1 cellular context compared by ENCODE assay signal in genomic region chr6:4656106-4656505, GRCh38.
TF ChIP-seq lines count a peak whose summit lies in the region.

No MANE protein-coding gene starts in this region.

TF ChIP-seq in GM23338, 12 proteins besides CTCF, POLR2A, EP300 and RAD21 (continued from another document):
- TF ChIP-seq, protein P1, sequence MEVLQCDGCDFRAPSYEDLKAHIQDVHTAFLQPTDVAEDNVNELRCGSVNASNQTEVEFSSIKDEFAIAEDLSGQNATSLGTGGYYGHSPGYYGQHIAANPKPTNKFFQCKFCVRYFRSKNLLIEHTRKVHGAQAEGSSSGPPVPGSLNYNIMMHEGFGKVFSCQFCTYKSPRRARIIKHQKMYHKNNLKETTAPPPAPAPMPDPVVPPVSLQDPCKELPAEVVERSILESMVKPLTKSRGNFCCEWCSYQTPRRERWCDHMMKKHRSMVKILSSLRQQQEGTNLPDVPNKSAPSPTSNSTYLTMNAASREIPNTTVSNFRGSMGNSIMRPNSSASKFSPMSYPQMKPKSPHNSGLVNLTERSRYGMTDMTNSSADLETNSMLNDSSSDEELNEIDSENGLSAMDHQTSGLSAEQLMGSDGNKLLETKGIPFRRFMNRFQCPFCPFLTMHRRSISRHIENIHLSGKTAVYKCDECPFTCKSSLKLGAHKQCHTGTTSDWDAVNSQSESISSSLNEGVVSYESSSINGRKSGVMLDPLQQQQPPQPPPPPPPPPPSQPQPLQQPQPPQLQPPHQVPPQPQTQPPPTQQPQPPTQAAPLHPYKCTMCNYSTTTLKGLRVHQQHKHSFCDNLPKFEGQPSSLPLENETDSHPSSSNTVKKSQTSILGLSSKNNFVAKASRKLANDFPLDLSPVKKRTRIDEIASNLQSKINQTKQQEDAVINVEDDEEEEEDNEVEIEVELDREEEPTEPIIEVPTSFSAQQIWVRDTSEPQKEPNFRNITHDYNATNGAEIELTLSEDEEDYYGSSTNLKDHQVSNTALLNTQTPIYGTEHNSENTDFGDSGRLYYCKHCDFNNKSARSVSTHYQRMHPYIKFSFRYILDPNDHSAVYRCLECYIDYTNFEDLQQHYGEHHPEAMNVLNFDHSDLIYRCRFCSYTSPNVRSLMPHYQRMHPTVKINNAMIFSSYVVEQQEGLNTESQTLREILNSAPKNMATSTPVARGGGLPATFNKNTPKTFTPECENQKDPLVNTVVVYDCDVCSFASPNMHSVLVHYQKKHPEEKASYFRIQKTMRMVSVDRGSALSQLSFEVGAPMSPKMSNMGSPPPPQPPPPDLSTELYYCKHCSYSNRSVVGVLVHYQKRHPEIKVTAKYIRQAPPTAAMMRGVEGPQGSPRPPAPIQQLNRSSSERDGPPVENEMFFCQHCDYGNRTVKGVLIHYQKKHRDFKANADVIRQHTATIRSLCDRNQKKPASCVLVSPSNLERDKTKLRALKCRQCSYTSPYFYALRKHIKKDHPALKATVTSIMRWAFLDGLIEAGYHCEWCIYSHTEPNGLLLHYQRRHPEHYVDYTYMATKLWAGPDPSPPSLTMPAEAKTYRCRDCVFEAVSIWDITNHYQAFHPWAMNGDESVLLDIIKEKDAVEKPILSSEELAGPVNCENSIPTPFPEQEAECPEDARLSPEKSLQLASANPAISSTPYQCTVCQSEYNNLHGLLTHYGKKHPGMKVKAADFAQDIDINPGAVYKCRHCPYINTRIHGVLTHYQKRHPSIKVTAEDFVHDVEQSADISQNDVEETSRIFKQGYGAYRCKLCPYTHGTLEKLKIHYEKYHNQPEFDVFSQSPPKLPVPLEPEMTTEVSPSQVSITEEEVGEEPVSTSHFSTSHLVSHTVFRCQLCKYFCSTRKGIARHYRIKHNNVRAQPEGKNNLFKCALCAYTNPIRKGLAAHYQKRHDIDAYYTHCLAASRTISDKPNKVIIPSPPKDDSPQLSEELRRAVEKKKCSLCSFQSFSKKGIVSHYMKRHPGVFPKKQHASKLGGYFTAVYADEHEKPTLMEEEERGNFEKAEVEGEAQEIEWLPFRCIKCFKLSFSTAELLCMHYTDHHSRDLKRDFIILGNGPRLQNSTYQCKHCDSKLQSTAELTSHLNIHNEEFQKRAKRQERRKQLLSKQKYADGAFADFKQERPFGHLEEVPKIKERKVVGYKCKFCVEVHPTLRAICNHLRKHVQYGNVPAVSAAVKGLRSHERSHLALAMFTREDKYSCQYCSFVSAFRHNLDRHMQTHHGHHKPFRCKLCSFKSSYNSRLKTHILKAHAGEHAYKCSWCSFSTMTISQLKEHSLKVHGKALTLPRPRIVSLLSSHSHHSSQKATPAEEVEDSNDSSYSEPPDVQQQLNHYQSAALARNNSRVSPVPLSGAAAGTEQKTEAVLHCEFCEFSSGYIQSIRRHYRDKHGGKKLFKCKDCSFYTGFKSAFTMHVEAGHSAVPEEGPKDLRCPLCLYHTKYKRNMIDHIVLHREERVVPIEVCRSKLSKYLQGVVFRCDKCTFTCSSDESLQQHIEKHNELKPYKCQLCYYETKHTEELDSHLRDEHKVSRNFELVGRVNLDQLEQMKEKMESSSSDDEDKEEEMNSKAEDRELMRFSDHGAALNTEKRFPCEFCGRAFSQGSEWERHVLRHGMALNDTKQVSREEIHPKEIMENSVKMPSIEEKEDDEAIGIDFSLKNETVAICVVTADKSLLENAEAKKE (CRISPR knock-in tag; IDR thresholded peaks at IDR 0.05) = no peak
- TF ChIP-seq POLR2AphosphoS5 (IDR thresholded peaks at IDR 0.05; ENCODE audit: low read depth) (no peak), EZH2phosphoT487 (IDR thresholded peaks at IDR 0.05; ENCODE audit: unreplicated experiment) (no peak), ETS1 (IDR thresholded peaks at IDR 0.05) (no peak), STAT1 (IDR thresholded peaks at IDR 0.05; ENCODE audit: unreplicated experiment) (no peak), ZNF331 (CRISPR knock-in tag; IDR thresholded peaks at IDR 0.05; ENCODE audit: low read depth) (no peak), CREB1 (CRISPR knock-in tag; IDR thresholded peaks at IDR 0.05; ENCODE audit: low read depth) (no peak), NANOG (IDR thresholded peaks at IDR 0.05; ENCODE audit: borderline replicate concordance) (no peak), ZNF114 (CRISPR knock-in tag; IDR thresholded peaks at IDR 0.05) (no peak), EZH2 (IDR thresholded peaks at IDR 0.05; ENCODE audit: low read depth, unreplicated experiment) (no peak), JUNB (IDR thresholded peaks at IDR 0.05; ENCODE audit: unreplicated experiment) (no peak)
